19 cellular contexts compared by ENCODE assay signal in the genomic region with DNA sequence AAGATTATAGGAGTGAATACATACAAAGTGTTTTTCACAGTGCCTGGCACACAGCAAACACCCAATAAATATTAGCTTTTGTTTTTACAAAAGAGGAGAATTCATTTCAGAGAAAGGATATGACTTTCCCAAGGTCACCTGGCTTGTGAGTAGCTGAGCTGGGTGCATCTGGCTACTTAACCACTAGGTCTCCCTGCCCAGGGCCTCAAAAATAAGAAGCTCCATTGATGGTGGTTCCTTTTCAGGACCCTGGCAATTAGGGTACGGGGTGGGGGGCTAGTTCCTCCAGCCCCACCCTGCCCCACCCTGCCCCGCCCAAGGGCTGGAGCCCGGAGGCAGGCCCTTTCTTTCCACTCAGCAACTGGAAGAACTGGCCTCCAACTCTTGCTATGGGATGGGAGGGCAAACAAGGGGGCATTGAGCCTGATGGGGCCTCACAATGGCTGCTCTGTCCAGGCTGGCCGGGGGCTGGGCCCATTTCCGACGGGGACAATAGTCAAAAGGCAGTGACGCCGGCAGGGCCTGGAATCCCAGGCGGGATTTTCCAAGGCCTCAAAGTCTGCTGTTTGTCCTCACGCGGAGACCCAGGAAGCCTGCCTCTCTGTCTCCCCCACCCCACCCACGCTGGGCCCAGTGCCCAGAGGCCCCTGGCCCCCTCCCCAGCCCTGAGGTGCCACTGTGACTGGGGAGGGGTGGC. TPM values are rescaled to one million over a fixed set of nuclear protein-coding genes. Genes with fewer than 3 reads are reported as not detected.
DNase-seq lines count a peak whose midpoint lies in the region; ATAC-seq and TF ChIP-seq lines count a peak whose summit lies in the region.
"Had no signal": no experiment of that assay in that cellular context is flagged by ENCODE, and none has a peak within 500 bp of the region (broad histone marks: within the 10 kb centered on the region; RNA-seq: fewer than 3 reads in every experiment).

No MANE protein-coding gene starts in this region.

- 54% methylated on average over 3 of the region's 12 CpGs; no CpG with 5 or more reads in 1 of the 2 donors for WGBS in gastroesophageal sphincter (ENCODE audit: low coverage in 1 of 2), 2 donors
- WGBS in ovary, 3 donors, result 75 to 83% (median 83%) methylated on average over 11 to 12 of the region's 12 CpGs
- 76 to 77% methylated on average over 3 to 10 of the region's 12 CpGs for WGBS in thyroid gland, 2 donors

- H3K27me3 ChIP-seq in gastroesophageal sphincter (no peaks in the 10 kb centered on the region), ovary (no peaks in the 10 kb centered on the region), vagina (no peaks in the 10 kb centered on the region), thyroid gland (no peaks in the 10 kb centered on the region), HAP-1 (ENCODE audit: low read depth) (no peaks in the 10 kb centered on the region)
- H3K27me3 ChIP-seq: tibial artery had no signal

- peak; percentile 62 for DNase-seq in left cardiac atrium
- no peak for DNase-seq in left ventricle myocardium superior
- DNase-seq in ovary, result peak in 3 of 5 donors; percentile 54 to 64 (median 58)
- no peak for DNase-seq in vagina (ENCODE audit: extremely low spot score in 2 of 2)
- no peak for DNase-seq in thyroid gland
- no peak for DNase-seq in HAP-1 (ENCODE audit: low spot score in 2 of 2)
- DNase-seq: activated effector memory CD4-positive, alpha-beta T cell treated with Interleukin-2 at 50 U/mL for 16 hours; cortex of kidney; H9; kidney glomerular epithelial cell; NCI-H1092; T-cell; tibial artery; WERI-Rb-1 had no signal

- TF ChIP-seq CTCF in gastroesophageal sphincter (IDR thresholded peaks at IDR 0.05) (no peak), ovary (IDR thresholded peaks at IDR 0.05) (no peak), vagina (IDR thresholded peaks at IDR 0.05) (no peak), thyroid gland (IDR thresholded peaks at IDR 0.05) (no peak)

- H3K4me3 ChIP-seq in gastroesophageal sphincter (no peak overlapping the region), ovary (no peak overlapping the region), vagina (no peak overlapping the region), thyroid gland (replicated peaks in 1 of 3) (no peak overlapping the region), HAP-1 (no peak overlapping the region)
- H3K4me3 ChIP-seq: K562, tibial artery had no signal

- TF ChIP-seq EP300 in gastroesophageal sphincter (IDR thresholded peaks at IDR 0.05), result no peak
- no peak for TF ChIP-seq EP300 in ovary (IDR thresholded peaks at IDR 0.05)

- H3K27ac ChIP-seq in gastroesophageal sphincter, result peak overlapping the region in 3 of 4 donors; percentile 70 to 100 (median 98)
- peak overlapping the region; percentile 81 to 85 for H3K27ac ChIP-seq in ovary
- peak overlapping the region; percentile 49 for H3K27ac ChIP-seq in vagina
- H3K27ac ChIP-seq in thyroid gland, result no peak overlapping the region
- H3K27ac ChIP-seq: RWPE1, WERI-Rb-1 had no signal

- ATAC-seq in left cardiac atrium, result no peak
- ATAC-seq in left ventricle myocardium superior, result no peak
- no peak for ATAC-seq in gastroesophageal sphincter
- ATAC-seq in GM19455 (IDR thresholded peaks at IDR 0.05; ENCODE audit: unreplicated experiment), result no peak
- ATAC-seq: K562, T-cell had no signal

- intact Hi-C loops in left cardiac atrium (cut with DNase I), result no loop called here
- intact Hi-C loops in left ventricle myocardium superior (cut with micrococcal nuclease), result no loop called here
- intact Hi-C loops in ovary (cut with DNase I), result no loop called here
- intact Hi-C loops in vagina (cut with DNase I), result no loop called here
- intact Hi-C loops in thyroid gland (cut with DNase I), result no loop called here

- in situ Hi-C loops in HAP-1 (cut with MboI; ENCODE audit: low sequenced_read_pairs), result no loop called here

- TF ChIP-seq POLR2A in gastroesophageal sphincter (IDR thresholded peaks at IDR 0.05) (no peak), ovary (IDR thresholded peaks at IDR 0.05) (no peak), vagina (IDR thresholded peaks at IDR 0.05) (no peak), thyroid gland (IDR thresholded peaks at IDR 0.05) (no peak)

- H3K4me1 ChIP-seq in gastroesophageal sphincter, result peaks cover 0 to 60% (median 0%) of the 10 kb centered on the region in 3 donors
- peaks cover 17% of the 10 kb centered on the region for H3K4me1 ChIP-seq in ovary (ENCODE audit: insufficient read depth)
- no peaks in the 10 kb centered on the region for H3K4me1 ChIP-seq in vagina
- H3K4me1 ChIP-seq in thyroid gland, result peaks cover 0 to 4% of the 10 kb centered on the region in 2 donors
- H3K4me1 ChIP-seq in HAP-1, result no peaks in the 10 kb centered on the region

- peaks cover 0 to 34% of the 10 kb centered on the region in 2 donors for H3K36me3 ChIP-seq in gastroesophageal sphincter
- H3K36me3 ChIP-seq in ovary, result no peaks in the 10 kb centered on the region
- peaks cover 0 to 16% of the 10 kb centered on the region in 2 donors for H3K36me3 ChIP-seq in vagina
- H3K36me3 ChIP-seq in thyroid gland, result peaks cover 28 to 30% of the 10 kb centered on the region in 2 donors
- peaks cover 17% of the 10 kb centered on the region for H3K36me3 ChIP-seq in HAP-1 (replicated peaks)

- H3K9me3 ChIP-seq in gastroesophageal sphincter (no peaks in the 10 kb centered on the region), ovary (no peaks in the 10 kb centered on the region), vagina (no peaks in the 10 kb centered on the region), thyroid gland (no peaks in the 10 kb centered on the region), HAP-1 (no peaks in the 10 kb centered on the region)
- H3K9me3 ChIP-seq: tibial artery had no signal

RNA-seq across cellular contexts. Expression of a gene that starts 8.2 kb away (rescaled TPM):
- 10 to 100 TPM; 25.2 to 28.7 TPM for total RNA-seq in left cardiac atrium
- total RNA-seq in left ventricle myocardium superior, result 26.5 TPM
- 10 to 100 TPM; 36.7 to 60.2 (median 52.6) TPM for total RNA-seq in gastroesophageal sphincter
- total RNA-seq in ovary, result 10 to 100 TPM; 24.9 to 48.7 (median 28.9) TPM
- 10 to 100 TPM; 13.6 to 26.2 TPM for polyA plus RNA-seq in ovary
- 27.7 TPM for total RNA-seq in vagina
- 10 to 100 TPM; 40.7 to 61.1 (median 48.0) TPM for total RNA-seq in thyroid gland

RNA-seq across cellular contexts. Expression of a gene that starts 10.4 kb away (rescaled TPM):
- 100 to 1,000 TPM in 1 of 2 donors, 10 to 100 TPM in 1; 85.6 to 172 TPM for total RNA-seq in left cardiac atrium
- 58.9 TPM for total RNA-seq in left ventricle myocardium superior
- 10 to 100 TPM; 29.9 to 67.2 (median 35.2) TPM for total RNA-seq in gastroesophageal sphincter
- 1,000 to 10,000 TPM in 2 of 7 donors, 100 to 1,000 TPM in 5; 142 to 1,603 (median 414) TPM for total RNA-seq in ovary
- polyA plus RNA-seq in ovary, result 100 to 1,000 TPM in 1 of 2 donors, 10 to 100 TPM in 1; 41.7 to 159 TPM
- 465 TPM for total RNA-seq in vagina
- total RNA-seq in thyroid gland, result 100 to 1,000 TPM in 1 of 4 donors, 10 to 100 TPM in 3; 46.3 to 156 (median 83.5) TPM

RNA-seq across cellular contexts. Expression of a gene that starts 17.9 kb away (rescaled TPM):
- total RNA-seq in left cardiac atrium (under 1 TPM in 1 of 2 donors, not detected in 1; 0.27 TPM), left ventricle myocardium superior (not detected), gastroesophageal sphincter (10 to 100 TPM in 1 of 4 donors, 1 to 10 TPM in 3; 4.0 to 12.8 (median 4.6) TPM), ovary (1 to 10 TPM; 1.4 to 4.5 (median 2.8) TPM), vagina (1.5 TPM), thyroid gland (under 1 TPM in 1 of 4 donors, not detected in 3; 0.67 TPM)
- 1 to 10 TPM in 1 of 2 donors, under 1 TPM in 1; 0.32 to 3.4 TPM for polyA plus RNA-seq in ovary
- total RNA-seq: activated CD8-positive, alpha-beta memory T cell treated with anti-CD3 and anti-CD28 coated beads for 36 hours; H9; K562 had no signal
- polyA plus RNA-seq: K562 had no signal

RNA-seq across cellular contexts. Expression of a gene that starts 54.9 kb away (rescaled TPM):
- total RNA-seq in left cardiac atrium, result 10 to 100 TPM; 25.3 to 44.0 TPM
- 22.2 TPM for total RNA-seq in left ventricle myocardium superior
- 10 to 100 TPM; 11.8 to 18.0 (median 16.1) TPM for total RNA-seq in gastroesophageal sphincter
- total RNA-seq in ovary, result 10 to 100 TPM; 20.8 to 84.1 (median 38.6) TPM
- polyA plus RNA-seq in ovary, result 10 to 100 TPM; 16.8 to 21.8 TPM
- total RNA-seq in vagina, result 47.1 TPM
- 10 to 100 TPM in 3 of 4 donors, 1 to 10 TPM in 1; 9.8 to 20.8 (median 14.5) TPM for total RNA-seq in thyroid gland

Comparison
In these comparisons a context has a peak if more than half of its experiments do, and no peak if none do; other contexts are left out.
1. DNase-seq: peak in left cardiac atrium (single experiment) and ovary (3 of 5); none in left ventricle myocardium superior (single experiment), vagina (0 of 2), thyroid gland (0 of 2) and HAP-1 (0 of 2).
2. H3K27ac ChIP-seq: peak in gastroesophageal sphincter (3 of 4), ovary (2 of 2) and vagina (single experiment); none in thyroid gland (0 of 3).